8 cellular contexts compared by ENCODE assay signal in genomic region chr10:63976538-63976937, GRCh38.
DNase-seq lines count a peak whose midpoint lies in the region; ATAC-seq and TF ChIP-seq lines count a peak whose summit lies in the region.

No MANE protein-coding gene starts in this region.

- H3K9me3 ChIP-seq in SU-DHL-6 (ENCODE audit: insufficient read depth, low read length) (no peaks in the 10 kb centered on the region), trophoblast cell (ENCODE audit: insufficient read depth, low read depth, low read length) (peaks cover 2% of the 10 kb centered on the region)

- peak; percentile 51 for TF ChIP-seq CTCF in SU-DHL-6 (IDR thresholded peaks at IDR 0.05; ENCODE audit: insufficient read depth, low read length, poor library complexity, severe bottlenecking)
- peak; percentile 39 for TF ChIP-seq CTCF in fibroblast of mammary gland (conservative IDR thresholded peaks at IDR 0.05; ENCODE audit: control insufficient read depth, insufficient read depth, low read depth, low read length)

- no peak overlapping the region for H3K9ac ChIP-seq in SU-DHL-6 (ENCODE audit: low read length)
- H3K9ac ChIP-seq in trophoblast cell (ENCODE audit: low read length): no peak overlapping the region

- H2BK120ac ChIP-seq in trophoblast cell (ENCODE audit: insufficient read depth, low read length, poor library complexity): no peak overlapping the region

- WGBS in trophoblast cell (ENCODE audit: extremely low coverage, insufficient coverage, insufficient read length): no CpG with 5 or more reads among the region's 5 CpGs

- H3K4me3 ChIP-seq in SU-DHL-6 (ENCODE audit: insufficient read depth, low read length, poor library complexity, severe bottlenecking) (no peak overlapping the region), fibroblast of mammary gland (ENCODE audit: control insufficient read depth, low read depth, low read length) (no peak overlapping the region), trophoblast cell (ENCODE audit: low read depth, low read length) (no peak overlapping the region)

- no peak overlapping the region for H4K91ac ChIP-seq in trophoblast cell (ENCODE audit: low read depth, low read length)

- H2BK12ac ChIP-seq in trophoblast cell (ENCODE audit: low read length): no peak overlapping the region

- no peak overlapping the region for H3K4me2 ChIP-seq in SU-DHL-6 (ENCODE audit: low read depth, low read length, poor library complexity, severe bottlenecking)
- no peak overlapping the region for H3K4me2 ChIP-seq in trophoblast cell (ENCODE audit: low read length)

- no peak overlapping the region for H2BK5ac ChIP-seq in trophoblast cell (ENCODE audit: low read depth, low read length, poor library complexity)

- no peaks in the 10 kb centered on the region for H3K4me1 ChIP-seq in trophoblast cell (ENCODE audit: control insufficient read depth in 1 of 2, insufficient read depth in 2 of 2, low read length in 2 of 2)

- H2AFZ ChIP-seq in SU-DHL-6 (ENCODE audit: low read depth, low read length, severe bottlenecking): no peak overlapping the region
- no peak overlapping the region for H2AFZ ChIP-seq in trophoblast cell (ENCODE audit: insufficient read depth, low read length, poor library complexity)

- no peaks in the 10 kb centered on the region for H3K79me1 ChIP-seq in trophoblast cell (ENCODE audit: low read length)

- no peak overlapping the region for H3K14ac ChIP-seq in trophoblast cell (ENCODE audit: low read length)

- no peak overlapping the region for H2AK5ac ChIP-seq in trophoblast cell (ENCODE audit: low read length)

- H4K20me1 ChIP-seq in SU-DHL-6 (ENCODE audit: low read depth, low read length): no peaks in the 10 kb centered on the region

- H3K27me3 ChIP-seq in SU-DHL-6 (ENCODE audit: low read length) (no peaks in the 10 kb centered on the region), trophoblast cell (ENCODE audit: insufficient read depth, low read length) (no peaks in the 10 kb centered on the region)

- ATAC-seq in GM21447 (IDR thresholded peaks at IDR 0.05; ENCODE audit: unreplicated experiment): peak; percentile 95
- ATAC-seq in HG03565 (IDR thresholded peaks at IDR 0.05; ENCODE audit: unreplicated experiment): peak; percentile 92

- H3K79me2 ChIP-seq in SU-DHL-6 (ENCODE audit: insufficient read depth, low read length) (no peaks in the 10 kb centered on the region), trophoblast cell (ENCODE audit: control insufficient read depth, insufficient read depth, low read length, poor library complexity) (no peaks in the 10 kb centered on the region)

- no peaks in the 10 kb centered on the region for H3K9me2 ChIP-seq in SU-DHL-6 (replicated peaks; ENCODE audit: insufficient read depth, low read length)

- no peak overlapping the region for H3K23ac ChIP-seq in trophoblast cell (ENCODE audit: low read length)

- no peak overlapping the region for H4K8ac ChIP-seq in trophoblast cell (ENCODE audit: low read depth, low read length)

- H3F3A ChIP-seq in SU-DHL-6 (ENCODE audit: insufficient read depth): no peaks in the 10 kb centered on the region

- H4K12ac ChIP-seq in trophoblast cell (ENCODE audit: low read depth, low read length): no peak overlapping the region

- no peak overlapping the region for H3K18ac ChIP-seq in trophoblast cell (ENCODE audit: low read length)

- no peak overlapping the region for H3K4ac ChIP-seq in trophoblast cell (ENCODE audit: low read depth, low read length)

- DNase-seq in SIG-M5 treated with dmso at 0.1 percent for 504 hours (lab: John Stamatoyannopoulos, UW; ENCODE audit: unreplicated experiment) (peak; percentile 16), SIG-M5 (lab: John Stamatoyannopoulos, UW) (no peak), fibroblast of mammary gland (ENCODE audit: low read depth) (peak; percentile 18), trophoblast cell (peak; percentile 29 to 72), T-helper 9 cell (no peak)

- no peak overlapping the region for H3K27ac ChIP-seq in SU-DHL-6 (ENCODE audit: low read depth, low read length)
- no peak overlapping the region for H3K27ac ChIP-seq in trophoblast cell (ENCODE audit: low read depth, low read length)

- H3K36me3 ChIP-seq in SU-DHL-6 (ENCODE audit: low read length) (no peaks in the 10 kb centered on the region), trophoblast cell (ENCODE audit: control insufficient read depth in 1 of 2, insufficient read depth in 2 of 2, low read length in 2 of 2) (no peaks in the 10 kb centered on the region)

Comparison
In these comparisons a context has a peak if more than half of its experiments do, and no peak if none do; other contexts are left out.
1. DNase-seq: peak in SIG-M5 treated with dmso at 0.1 percent for 504 hours (single experiment), fibroblast of mammary gland (single experiment) and trophoblast cell (2 of 2); none in SIG-M5 (single experiment) and T-helper 9 cell (single experiment).